In genomic region chr7:26308551-26308950, GRCh38 we compare ENCODE assay signal across 31 cellular contexts.
"Had no signal": no experiment of that assay in that cellular context is flagged by ENCODE, and none has a peak within 500 bp of the region (broad histone marks: within the 10 kb centered on the region; RNA-seq: fewer than 3 reads in every experiment).

No MANE protein-coding gene starts in this region.

- H3K27me3 Mint-ChIP-seq: activated CD4-positive, alpha-beta memory T cell treated with anti-CD3 and anti-CD28 coated beads for 36 hours; activated CD4-positive, alpha-beta T cell treated with anti-CD3 and anti-CD28 coated beads, Interleukin-2, amount 10 ng/mL, durations not matched to agents 24 days and 14 days; activated naive CD8-positive, alpha-beta T cell treated with anti-CD3 and anti-CD28 coated beads for 36 hours; brain; naive thymus-derived CD4-positive, alpha-beta T cell had no signal

- H3K9me3 ChIP-seq: adrenal gland, ascending aorta, colonic mucosa, heart left ventricle, right lobe of liver, suprapubic skin, tibial artery had no signal

- H3K36me3 ChIP-seq: adrenal gland, ascending aorta, cardiac muscle cell, colonic mucosa, heart left ventricle, neural progenitor cell, right lobe of liver, suprapubic skin, tibial artery had no signal

- H3K4me1 ChIP-seq: ascending aorta, colonic mucosa, neural progenitor cell, tibial artery had no signal

- H3K27ac ChIP-seq: ascending aorta, cardiac muscle cell, dorsolateral prefrontal cortex, neural progenitor cell, tibial artery had no signal

- H3K4me1 Mint-ChIP-seq: brain had no signal

- DNase-seq: activated CD4-positive, alpha-beta memory T cell treated with anti-CD3 and anti-CD28 coated beads for 36 hours; activated CD4-positive, alpha-beta T cell treated with anti-CD3 and anti-CD28 coated beads, Interleukin-2, amount 10 ng/mL, durations not matched to agents 24 days and 14 days; activated CD4-positive, CD25-positive, alpha-beta regulatory T cell treated with anti-CD3 and anti-CD28 coated beads, Interleukin-2, amount 50 U/mL, for 72 hours; activated CD8-positive, alpha-beta memory T cell treated with anti-CD3 and anti-CD28 coated beads, Interleukin-2, amount 50 U/mL, for 4 hours; activated effector memory CD4-positive, alpha-beta T cell treated with anti-CD3 and anti-CD28 coated beads, Interleukin-2, amount 50 U/mL, for 16 hours; activated naive CD4-positive, alpha-beta T cell treated with anti-CD3 and anti-CD28 coated beads for 36 hours; activated naive CD8-positive, alpha-beta T cell treated with anti-CD3 and anti-CD28 coated beads for 36 hours; activated T-cell treated with anti-CD3 and anti-CD28 coated beads, Interleukin-2, amount 50 U/mL, for 1 hour; adrenal gland; cerebellar nuclear complex; colonic mucosa; dorsolateral prefrontal cortex; effector memory CD4-positive, alpha-beta T cell; heart left ventricle; hypothalamus; immature natural killer cell; naive thymus-derived CD4-positive, alpha-beta T cell; posterior cingulate gyrus; right lobe of liver; stimulated activated CD4-positive, alpha-beta T cell treated with anti-CD3 and anti-CD28 coated beads, Interleukin-12 subunit alpha, Interleukin-12 subunit beta, amount 100 ng/mL, for 4 hours; stimulated activated CD4-positive, alpha-beta T cell treated with anti-CD3 and anti-CD28 coated beads, Interleukin-4, amount 100 ng/mL, for 1 hour; T-helper 2 cell; tibial artery had no signal

- H3K4me3 Mint-ChIP-seq: activated CD4-positive, alpha-beta memory T cell treated with anti-CD3 and anti-CD28 coated beads for 36 hours; activated CD4-positive, alpha-beta T cell treated with anti-CD3 and anti-CD28 coated beads, Interleukin-2, amount 10 ng/mL, durations not matched to agents 24 days and 14 days; activated naive CD4-positive, alpha-beta T cell treated with anti-CD3 and anti-CD28 coated beads for 36 hours; activated naive CD8-positive, alpha-beta T cell treated with anti-CD3 and anti-CD28 coated beads for 36 hours; activated T-helper 1 cell treated with anti-CD3 and anti-CD28 coated beads, Interleukin-12 subunit alpha, Interleukin-12 subunit beta, Interleukin-2, Interleukin-4 antibody, amounts not matched to agents 30 ng/mL and 10 ng/mL and 1 ng/mL, durations not matched to agents 14 hours and 24 hours and 36 hours; brain; immature natural killer cell; naive thymus-derived CD4-positive, alpha-beta T cell; neural progenitor cell; stimulated activated effector memory CD8-positive, alpha-beta T cell treated with anti-CD3 and anti-CD28 coated beads, Interleukin-12 subunit alpha, Interleukin-12 subunit beta, amount 100 ng/mL, for 72 hours had no signal

- H3K4me3 ChIP-seq: adrenal gland, ascending aorta, cardiac muscle cell, colonic mucosa, dorsolateral prefrontal cortex, heart left ventricle, neural progenitor cell, right lobe of liver, suprapubic skin, tibial artery had no signal

- H3K27me3 ChIP-seq: adrenal gland, ascending aorta, cardiac muscle cell, colonic mucosa, dorsolateral prefrontal cortex, neural progenitor cell, right lobe of liver, suprapubic skin had no signal

- H3K36me3 Mint-ChIP-seq: neural progenitor cell had no signal

- H3K9me3 Mint-ChIP-seq: activated CD4-positive, alpha-beta memory T cell treated with anti-CD3 and anti-CD28 coated beads for 36 hours; activated CD4-positive, alpha-beta T cell treated with anti-CD3 and anti-CD28 coated beads, Interleukin-2, amount 10 ng/mL, durations not matched to agents 24 days and 14 days; activated naive CD4-positive, alpha-beta T cell treated with anti-CD3 and anti-CD28 coated beads for 36 hours; activated naive CD8-positive, alpha-beta T cell treated with anti-CD3 and anti-CD28 coated beads for 36 hours; activated T-helper 1 cell treated with anti-CD3 and anti-CD28 coated beads, Interleukin-12 subunit alpha, Interleukin-12 subunit beta, Interleukin-2, Interleukin-4 antibody, amounts not matched to agents 30 ng/mL and 10 ng/mL and 1 ng/mL, durations not matched to agents 14 hours and 24 hours and 36 hours; brain; immature natural killer cell; naive thymus-derived CD4-positive, alpha-beta T cell; neural progenitor cell; stimulated activated effector memory CD8-positive, alpha-beta T cell treated with anti-CD3 and anti-CD28 coated beads, Interleukin-12 subunit alpha, Interleukin-12 subunit beta, amount 100 ng/mL, for 72 hours had no signal

- ATAC-seq: heart left ventricle; left lobe of liver; naive thymus-derived CD4-positive, alpha-beta T cell; right lobe of liver; stimulated activated effector memory CD8-positive, alpha-beta T cell treated with anti-CD3 and anti-CD28 coated beads, Interleukin-12 subunit alpha, Interleukin-12 subunit beta, amount 100 ng/mL, for 72 hours had no signal

- H3K27ac Mint-ChIP-seq: activated CD4-positive, alpha-beta memory T cell treated with anti-CD3 and anti-CD28 coated beads for 36 hours; activated CD4-positive, alpha-beta T cell treated with anti-CD3 and anti-CD28 coated beads, Interleukin-2, amount 10 ng/mL, durations not matched to agents 24 days and 14 days; activated naive CD4-positive, alpha-beta T cell treated with anti-CD3 and anti-CD28 coated beads for 36 hours; activated naive CD8-positive, alpha-beta T cell treated with anti-CD3 and anti-CD28 coated beads for 36 hours; neural progenitor cell; stimulated activated effector memory CD8-positive, alpha-beta T cell treated with anti-CD3 and anti-CD28 coated beads, Interleukin-12 subunit alpha, Interleukin-12 subunit beta, amount 100 ng/mL, for 72 hours had no signal
